8 cellular contexts compared by ENCODE assay signal in genomic region chr5:171388816-171389168, GRCh38. TPM values are rescaled to one million over a fixed set of nuclear protein-coding genes. Genes with fewer than 3 reads are reported as not detected.
DNase-seq lines count a peak whose midpoint lies in the region; ATAC-seq and TF ChIP-seq lines count a peak whose summit lies in the region.

No MANE protein-coding gene starts in this region.

- intact Hi-C loops in OCI-LY7 (cut with micrococcal nuclease; ENCODE audit: unreplicated experiment): loop anchor here (5.0 to 10.0 kb wide), 2 partner anchors 619 to 1804 kb away; partner anchors contain the start of genes FBXW11 and SPDL1
- intact Hi-C loops in ovary (cut with DNase I): no loop called here

- DNase-seq in OCI-LY7 (ENCODE audit: low spot score) (no peak), ovary (no peak), DMS53 treated with DMSO at 0.1 percent for 48 hours (lab: John Stamatoyannopoulos, UW; ENCODE audit: unreplicated experiment) (no peak), C1 segment of cervical spinal cord (lab: John Stamatoyannopoulos, UW) (no peak), nucleus accumbens (lab: John Stamatoyannopoulos, UW) (no peak)
- DNase-seq in effector CD8-positive, alpha-beta T cell (lab: John Stamatoyannopoulos, UW): peak; percentile 23

- BruUV-seq in OCI-LY7 (replicated peaks; lab: Mats Ljungman, UMichigan): no TSS peak

- no peak for TF ChIP-seq CTCF in OCI-LY7 (conservative IDR thresholded peaks at IDR 0.05; ENCODE audit: low read length)
- no peak for TF ChIP-seq CTCF in ovary (IDR thresholded peaks at IDR 0.05)

- TF ChIP-seq EP300 in ovary (IDR thresholded peaks at IDR 0.05): no peak

- no peak for TF ChIP-seq POLR2A in ovary (IDR thresholded peaks at IDR 0.05)

- POLR2A ChIA-PET in OCI-LY7 (lab: Charles Lee): interaction anchor here (0.6 to 2.7 kb wide), 4 partner anchors 11 to 1403 kb away, joined by 3 to 10 read pairs (median 5); no protein-coding TSS in a partner anchor

- no peaks in the 10 kb centered on the region for H3K9me3 ChIP-seq in ES-I3 (ENCODE audit: control insufficient read depth, insufficient read depth, low read length)
- no peaks in the 10 kb centered on the region for H3K9me3 ChIP-seq in OCI-LY7 (ENCODE audit: low read length)
- no peaks in the 10 kb centered on the region for H3K9me3 ChIP-seq in ovary

- H3K36me3 ChIP-seq in ES-I3 (ENCODE audit: insufficient read depth, low read length) (peaks cover 25% of the 10 kb centered on the region), OCI-LY7 (ENCODE audit: insufficient read depth, low read length) (peaks cover 61% of the 10 kb centered on the region), ovary (no peaks in the 10 kb centered on the region)

- H3K9me2 ChIP-seq in OCI-LY7 (ENCODE audit: insufficient read depth, low read length): no peaks in the 10 kb centered on the region

- CTCF ChIA-PET in OCI-LY7 (lab: Charles Lee; ENCODE audit: unreplicated experiment): no interaction called here

- H3K27ac ChIP-seq in OCI-LY7 (ENCODE audit: low read depth, low read length, poor library complexity, severe bottlenecking) (peak overlapping the region; percentile 82), ovary (peak overlapping the region; percentile 70 to 85)

- peaks cover 54% of the 10 kb centered on the region for H4K20me1 ChIP-seq in OCI-LY7 (ENCODE audit: insufficient read depth, low read length)

- H2AFZ ChIP-seq in OCI-LY7 (ENCODE audit: low read length): no peak overlapping the region

- H3K4me3 ChIP-seq in OCI-LY7 (ENCODE audit: low read depth, low read length, poor library complexity, severe bottlenecking) (peak overlapping the region; percentile 99), ovary (peak overlapping the region; percentile 93)

- H3K4me2 ChIP-seq in OCI-LY7 (ENCODE audit: low read length): peak overlapping the region; percentile 99

- ATAC-seq in HG03521 (IDR thresholded peaks at IDR 0.05; ENCODE audit: unreplicated experiment): no peak

- 0 out of 2 replicates have a peak, but pooled peaks cover 11% of the 10 kb centered on the region for H3K4me1 ChIP-seq in ES-I3 (ENCODE audit: insufficient read depth, low read length)
- peaks cover 43% of the 10 kb centered on the region for H3K4me1 ChIP-seq in OCI-LY7 (ENCODE audit: insufficient read depth, low read length, poor library complexity, severe bottlenecking)
- H3K4me1 ChIP-seq in ovary (ENCODE audit: insufficient read depth): peaks cover 10% of the 10 kb centered on the region

- peaks cover 70% of the 10 kb centered on the region for H3K79me2 ChIP-seq in OCI-LY7 (ENCODE audit: insufficient read depth, low read depth, low read length)

- peak overlapping the region; percentile 74 for H3K9ac ChIP-seq in ES-I3 (ENCODE audit: low read depth, low read length)

- H3K27me3 ChIP-seq in ovary: no peaks in the 10 kb centered on the region

- 1 to 2% (median 1%) methylated on average over 14 of the region's 14 CpGs for WGBS in ovary, 3 donors

RNA-seq across cellular contexts. Expression of gene NPM1, which starts 1.1 kb away (rescaled TPM):
- total RNA-seq in OCI-LY7 (2014; rRNA removed; shearing (Covaris generic)): 1,091 and 1,434 TPM in 2 replicates
- 2,027 and 2,059 TPM in 2 replicates for total RNA-seq in OCI-LY7 (2022)
- 1,000 to 10,000 TPM; 1,123 to 2,623 (median 1,600) TPM for total RNA-seq in ovary
- polyA plus RNA-seq in ovary: 1,000 to 10,000 TPM; 2,200 to 3,932 TPM

RNA-seq across cellular contexts. Expression of gene FGF18, which starts 30.7 kb away (rescaled TPM):
- 0.16 TPM in 1 of 2 replicates, not detected in the other for total RNA-seq in OCI-LY7 (2014; rRNA removed; shearing (Covaris generic))
- total RNA-seq in OCI-LY7 (2022) (not detected in 2 replicates), ovary (1 to 10 TPM in 2 of 7 donors, under 1 TPM in 4, not detected in 1; 0.32 to 7.9 (median 0.74) TPM)
- under 1 TPM; 0.27 to 0.33 TPM for polyA plus RNA-seq in ovary
